In genomic region chr16:67544844-67545664, GRCh38 we compare ENCODE assay signal across 20 cellular contexts. TPM values are rescaled to one million over a fixed set of nuclear protein-coding genes. Genes with fewer than 3 reads are reported as not detected.
DNase-seq lines count a peak whose midpoint lies in the region; ATAC-seq, FAIRE-seq and TF ChIP-seq lines count a peak whose summit lies in the region.
"Had no signal": no experiment of that assay in that cellular context is flagged by ENCODE, and none has a peak within 500 bp of the region (broad histone marks: within the 10 kb centered on the region; RNA-seq: fewer than 3 reads in every experiment).

No MANE protein-coding gene starts in this region.

- no peaks in the 10 kb centered on the region for H3K79me2 ChIP-seq in HepG2 (ENCODE audit: insufficient read depth, low read length)
- H3K79me2 ChIP-seq: hepatocyte had no signal

- no peak for FAIRE-seq in HepG2 (lab: Jason Lieb, UNC)
- FAIRE-seq: D721Med had no signal

- H3K9me3 ChIP-seq in HepG2 (ENCODE audit: low read length), result no peaks in the 10 kb centered on the region
- H3K9me3 ChIP-seq in MG63, result no peaks in the 10 kb centered on the region
- H3K9me3 ChIP-seq: stomach, vagina had no signal

- no peak overlapping the region for H3K4me3 ChIP-seq in HepG2 (replicated peaks in 1 of 3; ENCODE audit: insufficient read depth in 1 of 3, low read depth in 2 of 3, low read length in 3 of 3)
- H3K4me3 ChIP-seq in MG63, result no peak overlapping the region
- H3K4me3 ChIP-seq: hepatocyte, stomach, vagina had no signal

- no peak overlapping the region for H3K4me3 Mint-ChIP-seq in natural killer cell
- no peak overlapping the region for H3K4me3 Mint-ChIP-seq in natural killer cell treated with Interleukin-12 subunit alpha and Interleukin-12 subunit beta and Interleukin-15 and Interleukin-18, amount 100 ng/mL, for 72 hours
- H3K4me3 Mint-ChIP-seq in activated B cell treated with CpG ODN at 0.5 μM for 24 hours, result no peak overlapping the region
- H3K4me3 Mint-ChIP-seq in activated naive CD4-positive, alpha-beta T cell treated with anti-CD3 and anti-CD28 coated beads for 36 hours, result no peak overlapping the region
- H3K4me3 Mint-ChIP-seq: activated T-cell treated with anti-CD3 and anti-CD28 coated beads, Interleukin-2, amount 50 U/mL, for 4 hours; H9 had no signal

- no peak for TF ChIP-seq POLR2A in HepG2 (IDR thresholded peaks at IDR 0.05; ENCODE audit: insufficient read depth in 1 of 2, low read depth in 2 of 2, low read length in 2 of 2)

- in situ Hi-C loops in HepG2 (cut with HindIII; ENCODE audit: extremely low pct_ligation_motif_present, low pct_unique_long_range_greater_than_20kb), result loop anchor here (5.0 kb wide), 1 partner anchor 102 kb away; the partner anchor contains the start of gene CARMIL2

- CTCF ChIA-PET in activated B cell treated with CpG ODN at 0.5 μM for 24 hours (lab: Charles Lee) (interaction anchor here (0.9 to 10.6 kb wide), 10 partner anchors 11 to 124 kb away, joined by 3 to 200 read pairs (median 20); partner anchors contain the start of genes ATP6V0D1, C16orf86, CARMIL2 and CTCF), HepG2 (lab: Yijun Ruan, JAX; ENCODE audit: low intra/inter-chr PET ratio, low total read pairs) (interaction anchor here (0.6 to 3.5 kb wide), 2 partner anchors 24 kb away, joined by 3 to 22 read pairs; no protein-coding TSS in a partner anchor)
- CTCF ChIA-PET in activated naive CD4-positive, alpha-beta T cell treated with anti-CD3 and anti-CD28 coated beads for 36 hours (lab: Charles Lee), result interaction anchor here (0.8 to 6.0 kb wide), 10 partner anchors 8 to 123 kb away, joined by 3 to 168 read pairs (median 8); partner anchors contain the start of genes CARMIL2 and CTCF

- no peak overlapping the region for H3K27ac ChIP-seq in HepG2 (ENCODE audit: extremely low read length, insufficient read depth, low read length)
- H3K27ac ChIP-seq: hepatocyte, vagina had no signal

- H3K9ac ChIP-seq in HepG2 (ENCODE audit: insufficient read depth, low read depth, low read length), result no peak overlapping the region

- POLR2A ChIA-PET in activated B cell treated with CpG ODN at 0.5 μM for 24 hours (lab: Charles Lee) (interaction anchor here (0.6 to 5.9 kb wide), 11 partner anchors 8 to 700 kb away, joined by 3 to 77 read pairs (median 5); partner anchors contain the start of genes ACD, CARMIL2, CTCF and RIPOR1), HepG2 (lab: Yijun Ruan, JAX) (interaction anchor here (0.9 kb wide), 1 partner anchor 9 kb away, joined by 3 read pairs; no protein-coding TSS in a partner anchor)

- intact Hi-C loops in natural killer cell (cut with micrococcal nuclease), result no loop called here
- intact Hi-C loops in activated B cell treated with CpG ODN at 0.5 μM for 24 hours (cut with micrococcal nuclease), result no loop called here
- intact Hi-C loops in HepG2 (cut with micrococcal nuclease; ENCODE audit: unreplicated experiment), result no loop called here
- intact Hi-C loops in activated naive CD4-positive, alpha-beta T cell treated with anti-CD3 and anti-CD28 coated beads for 36 hours (cut with micrococcal nuclease), result no loop called here

- TF ChIP-seq RAD21 in HepG2 (CRISPR knock-in tag; IDR thresholded peaks at IDR 0.05), result no peak

- TF ChIP-seq EP300 in HepG2 (IDR thresholded peaks at IDR 0.05; ENCODE audit: low read depth in 2 of 2, low read length in 2 of 2), result no peak
- no peak for TF ChIP-seq EP300 in HepG2 (CRISPR knock-in tag; IDR thresholded peaks at IDR 0.05; ENCODE audit: borderline replicate concordance)

- ATAC-seq in natural killer cell, result no peak
- no peak for ATAC-seq in natural killer cell treated with Interleukin-12 subunit alpha and Interleukin-12 subunit beta and Interleukin-15 and Interleukin-18, amount 100 ng/mL, for 72 hours
- ATAC-seq in activated B cell treated with CpG ODN at 0.5 μM for 24 hours (ENCODE audit: low read depth), result no peak
- ATAC-seq in HepG2, result no peak
- no peak for ATAC-seq in GM18511 (IDR thresholded peaks at IDR 0.05; ENCODE audit: unreplicated experiment)
- ATAC-seq: activated T-cell treated with anti-CD3 and anti-CD28 coated beads, Interleukin-2, amount 50 U/mL, for 4 hours had no signal

- H3K9me3 Mint-ChIP-seq in natural killer cell (no peaks in the 10 kb centered on the region), activated B cell treated with CpG ODN at 0.5 μM for 24 hours (no peaks in the 10 kb centered on the region)
- no peaks in the 10 kb centered on the region for H3K9me3 Mint-ChIP-seq in natural killer cell treated with Interleukin-12 subunit alpha and Interleukin-12 subunit beta and Interleukin-15 and Interleukin-18, amount 100 ng/mL, for 72 hours
- H3K9me3 Mint-ChIP-seq in activated naive CD4-positive, alpha-beta T cell treated with anti-CD3 and anti-CD28 coated beads for 36 hours, result no peaks in the 10 kb centered on the region
- H3K9me3 Mint-ChIP-seq: activated T-cell treated with anti-CD3 and anti-CD28 coated beads, Interleukin-2, amount 50 U/mL, for 4 hours; H9 had no signal

- H3K27me3 Mint-ChIP-seq in natural killer cell (ENCODE audit: low read depth in 2 of 2) (no peaks in the 10 kb centered on the region), activated B cell treated with CpG ODN at 0.5 μM for 24 hours (no peaks in the 10 kb centered on the region)
- H3K27me3 Mint-ChIP-seq in natural killer cell treated with Interleukin-12 subunit alpha and Interleukin-12 subunit beta and Interleukin-15 and Interleukin-18, amount 100 ng/mL, for 72 hours, result no peaks in the 10 kb centered on the region
- no peaks in the 10 kb centered on the region for H3K27me3 Mint-ChIP-seq in activated naive CD4-positive, alpha-beta T cell treated with anti-CD3 and anti-CD28 coated beads for 36 hours (ENCODE audit: low read depth)

- no peak for TF ChIP-seq CTCF in natural killer cell (IDR thresholded peaks at IDR 0.05)
- TF ChIP-seq CTCF in activated B cell treated with CpG ODN at 0.5 μM for 24 hours (IDR thresholded peaks at IDR 0.05), result no peak
- TF ChIP-seq CTCF in HepG2 (CRISPR knock-in tag; IDR thresholded peaks at IDR 0.05), result no peak

- no peak for DNase-seq in natural killer cell
- DNase-seq in natural killer cell treated with Interleukin-12 subunit alpha and Interleukin-12 subunit beta and Interleukin-15 and Interleukin-18, amount 100 ng/mL, for 72 hours (ENCODE audit: low spot score), result no peak
- DNase-seq in activated B cell treated with CpG ODN at 0.5 μM for 24 hours, result no peak
- no peak for DNase-seq in HepG2 (ENCODE audit: low spot score)
- DNase-seq in activated gamma-delta T cell treated with Interleukin-2 at 50 U/mL for 16 hours, result no peak
- DNase-seq in activated naive CD4-positive, alpha-beta T cell treated with anti-CD3 and anti-CD28 coated beads for 36 hours, result no peak
- DNase-seq in MG63, result no peak
- DNase-seq: activated CD4-positive, alpha-beta T cell treated with anti-CD3 and anti-CD28 coated beads, Interleukin-2, amount 50 U/mL, for 4 hours; activated T-cell treated with anti-CD3 and anti-CD28 coated beads, Interleukin-2, amount 50 U/mL, for 4 hours; effector CD4-positive, alpha-beta T cell; kidney glomerular epithelial cell; midbrain; NCI-H1436; NCI-H2227 treated with DMSO at 0.1 percent for 48 hours; stomach had no signal

- H3K36me3 Mint-ChIP-seq in natural killer cell, result no peaks in the 10 kb centered on the region
- H3K36me3 Mint-ChIP-seq in natural killer cell treated with Interleukin-12 subunit alpha and Interleukin-12 subunit beta and Interleukin-15 and Interleukin-18, amount 100 ng/mL, for 72 hours, result peaks cover 7% of the 10 kb centered on the region
- peaks cover 77% of the 10 kb centered on the region for H3K36me3 Mint-ChIP-seq in activated B cell treated with CpG ODN at 0.5 μM for 24 hours (ENCODE audit: low read depth)
- H3K36me3 Mint-ChIP-seq in activated naive CD4-positive, alpha-beta T cell treated with anti-CD3 and anti-CD28 coated beads for 36 hours (ENCODE audit: low read depth), result peaks cover 4% of the 10 kb centered on the region

- H3K4me1 Mint-ChIP-seq in natural killer cell (peaks cover 8 to 57% of the 10 kb centered on the region in 2 donors), activated B cell treated with CpG ODN at 0.5 μM for 24 hours (peaks cover 87% of the 10 kb centered on the region)
- H3K4me1 Mint-ChIP-seq in natural killer cell treated with Interleukin-12 subunit alpha and Interleukin-12 subunit beta and Interleukin-15 and Interleukin-18, amount 100 ng/mL, for 72 hours (ENCODE audit: low read depth in 2 of 2), result peaks cover 19 to 28% of the 10 kb centered on the region in 2 donors
- peaks cover 36% of the 10 kb centered on the region for H3K4me1 Mint-ChIP-seq in activated naive CD4-positive, alpha-beta T cell treated with anti-CD3 and anti-CD28 coated beads for 36 hours (ENCODE audit: low read depth)

- no peak overlapping the region for H3K4me2 ChIP-seq in HepG2 (ENCODE audit: low read depth, low read length)
- H3K4me2 ChIP-seq: hepatocyte had no signal

- no TSS peak for BruUV-seq in HepG2 (replicated peaks; lab: Mats Ljungman, UMichigan)

- H3K27ac Mint-ChIP-seq in natural killer cell, result peak overlapping the region; percentile 50 to 74
- H3K27ac Mint-ChIP-seq in natural killer cell treated with Interleukin-12 subunit alpha and Interleukin-12 subunit beta and Interleukin-15 and Interleukin-18, amount 100 ng/mL, for 72 hours, result no peak overlapping the region
- peak overlapping the region; percentile 66 for H3K27ac Mint-ChIP-seq in activated B cell treated with CpG ODN at 0.5 μM for 24 hours
- no peak overlapping the region for H3K27ac Mint-ChIP-seq in activated naive CD4-positive, alpha-beta T cell treated with anti-CD3 and anti-CD28 coated beads for 36 hours
- H3K27ac Mint-ChIP-seq: H9 had no signal

- H3K4me1 ChIP-seq in HepG2 (ENCODE audit: insufficient read depth, low read length), result peaks cover 4% of the 10 kb centered on the region; the same call in 1 of the 2 replicates

- 89% methylated on average over 13 of the region's 15 CpGs for WGBS in HepG2 (ENCODE audit: low lambda C conversion rate)

- H3K36me3 ChIP-seq in HepG2 (replicated peaks in 1 of 2; ENCODE audit: control insufficient read depth in 1 of 2, insufficient read depth in 2 of 2, low read length in 2 of 2) (peaks cover 13 to 20% of the 10 kb centered on the region in 2 experiments; a peak in 4 of 5 replicates), MG63 (peaks cover 19% of the 10 kb centered on the region)

- H4K20me1 ChIP-seq in HepG2 (ENCODE audit: insufficient read depth, low read length), result no peaks in the 10 kb centered on the region; the same call in 1 of the 2 replicates

- H2AFZ ChIP-seq in HepG2 (ENCODE audit: low read length), result no peak overlapping the region
- H2AFZ ChIP-seq: hepatocyte had no signal

- no peaks in the 10 kb centered on the region for H3K27me3 ChIP-seq in HepG2 (ENCODE audit: control insufficient read depth in 1 of 2, insufficient read depth in 2 of 2, low read length in 2 of 2)
- no peaks in the 10 kb centered on the region for H3K27me3 ChIP-seq in MG63
- H3K27me3 ChIP-seq: hepatocyte, stomach, vagina had no signal

RNA-seq across cellular contexts. Expression of gene RIPOR1, which starts 16.4 kb away (rescaled TPM):
- total RNA-seq in natural killer cell, result 100 to 1,000 TPM in 1 of 3 donors, 10 to 100 TPM in 2; 68.2 to 118 (median 74.8) TPM
- total RNA-seq in natural killer cell treated with Interleukin-12 subunit alpha and Interleukin-12 subunit beta and Interleukin-15 and Interleukin-18, amount 100 ng/mL, for 72 hours, result 10 to 100 TPM; 47.7 to 48.2 TPM
- 136 and 159 TPM in 2 replicates for total RNA-seq in activated B cell treated with CpG ODN at 0.5 μM for 24 hours
- total RNA-seq in HepG2 (2016; rRNA removed; fragmentation: Illumina TruSeq; extraction: Trizol), result 4.6 and 11.2 TPM in 2 replicates
- total RNA-seq in HepG2 (2016; cell fraction: cytosol; rRNA removed; fragmentation: Illumina TruSeq; extraction: Trizol; ENCODE audit: low read depth), result 3.4 and 4.7 TPM in 2 replicates
- total RNA-seq in HepG2 (2016; cell fraction: insoluble cytoplasmic fraction; rRNA removed; fragmentation: Illumina TruSeq; extraction: Trizol), result 3.9 and 9.6 TPM in 2 replicates
- total RNA-seq in HepG2 (2016; cell fraction: membrane; rRNA removed; fragmentation: Illumina TruSeq; extraction: Trizol), result 8.9 and 11.8 TPM in 2 replicates
- 12.3 and 18.6 TPM in 2 replicates for total RNA-seq in HepG2 (2016; cell fraction: nucleus; rRNA removed; fragmentation: Illumina TruSeq; extraction: Trizol)
- polyA plus RNA-seq in HepG2 (2011; rRNA removed), result 5.7 and 8.1 TPM in 2 replicates
- polyA plus RNA-seq in HepG2 (2011; cell fraction: cytosol; rRNA removed), result 2.4 and 3.4 TPM in 2 replicates
- 40.0 and 43.3 TPM in 2 replicates for polyA plus RNA-seq in HepG2 (2011; cell fraction: nucleus; rRNA removed)
- 16.0 and 16.5 TPM in 2 replicates for polyA plus RNA-seq in HepG2 (2012)
- polyA plus RNA-seq in HepG2 (2016; cell fraction: cytosol; fragmentation: Illumina TruSeq; extraction: Trizol; ENCODE audit: low read depth), result 1.9 and 2.2 TPM in 2 replicates
- polyA plus RNA-seq in HepG2 (2016; cell fraction: insoluble cytoplasmic fraction; fragmentation: Illumina TruSeq; extraction: Trizol; ENCODE audit: low read depth), result 7.7 and 13.5 TPM in 2 replicates
- 5.9 and 6.9 TPM in 2 replicates for polyA plus RNA-seq in HepG2 (2016; cell fraction: membrane; fragmentation: Illumina TruSeq; extraction: Trizol; ENCODE audit: low read depth)
- polyA plus RNA-seq in HepG2 (2016; cell fraction: nucleus; fragmentation: Illumina TruSeq; extraction: Trizol; ENCODE audit: insufficient read depth, low read depth), result 26.9 and 30.6 TPM in 2 replicates
- 7.9 and 21.6 TPM in 2 replicates for polyA minus RNA-seq in HepG2 (2011; rRNA and poly(A)+ RNA removed; ENCODE audit: low replicate concordance)
- polyA minus RNA-seq in HepG2 (2011; cell fraction: cytosol; rRNA and poly(A)+ RNA removed), result 6.8 and 12.0 TPM in 2 replicates
- polyA minus RNA-seq in HepG2 (2011; cell fraction: nucleus; rRNA and poly(A)+ RNA removed), result 11.6 and 18.2 TPM in 2 replicates
- 10 to 100 TPM; 34.2 to 41.9 TPM for total RNA-seq in activated naive CD4-positive, alpha-beta T cell treated with anti-CD3 and anti-CD28 coated beads for 36 hours
- total RNA-seq in MG63 (2014; rRNA removed; shearing (Covaris generic); ENCODE audit: low replicate concordance), result 3.1 and 5.0 TPM in 2 replicates

RNA-seq across cellular contexts. Expression of gene CTCF, which starts 17.3 kb away (rescaled TPM):
- total RNA-seq in natural killer cell, result 10 to 100 TPM; 61.4 to 76.7 (median 63.6) TPM
- total RNA-seq in natural killer cell treated with Interleukin-12 subunit alpha and Interleukin-12 subunit beta and Interleukin-15 and Interleukin-18, amount 100 ng/mL, for 72 hours, result 10 to 100 TPM; 54.3 to 72.4 TPM
- 53.1 and 59.6 TPM in 2 replicates for total RNA-seq in activated B cell treated with CpG ODN at 0.5 μM for 24 hours
- total RNA-seq in HepG2 (2016; rRNA removed; fragmentation: Illumina TruSeq; extraction: Trizol), result 37.5 and 59.3 TPM in 2 replicates
- 34.6 and 44.2 TPM in 2 replicates for total RNA-seq in HepG2 (2016; cell fraction: cytosol; rRNA removed; fragmentation: Illumina TruSeq; extraction: Trizol; ENCODE audit: low read depth)
- 39.6 and 55.1 TPM in 2 replicates for total RNA-seq in HepG2 (2016; cell fraction: insoluble cytoplasmic fraction; rRNA removed; fragmentation: Illumina TruSeq; extraction: Trizol)
- 33.3 and 34.7 TPM in 2 replicates for total RNA-seq in HepG2 (2016; cell fraction: membrane; rRNA removed; fragmentation: Illumina TruSeq; extraction: Trizol)
- total RNA-seq in HepG2 (2016; cell fraction: nucleus; rRNA removed; fragmentation: Illumina TruSeq; extraction: Trizol), result 29.9 and 36.5 TPM in 2 replicates
- 19.5 and 20.8 TPM in 2 replicates for polyA plus RNA-seq in HepG2 (2011; rRNA removed)
- polyA plus RNA-seq in HepG2 (2011; cell fraction: cytosol; rRNA removed), result 13.7 and 18.2 TPM in 2 replicates
- 11.7 and 14.3 TPM in 2 replicates for polyA plus RNA-seq in HepG2 (2011; cell fraction: nucleus; rRNA removed)
- 30.2 and 31.1 TPM in 2 replicates for polyA plus RNA-seq in HepG2 (2012)
- polyA plus RNA-seq in HepG2 (2016; cell fraction: cytosol; fragmentation: Illumina TruSeq; extraction: Trizol; ENCODE audit: low read depth), result 4.1 and 4.9 TPM in 2 replicates
- polyA plus RNA-seq in HepG2 (2016; cell fraction: insoluble cytoplasmic fraction; fragmentation: Illumina TruSeq; extraction: Trizol; ENCODE audit: low read depth), result 70.3 and 81.8 TPM in 2 replicates
- polyA plus RNA-seq in HepG2 (2016; cell fraction: membrane; fragmentation: Illumina TruSeq; extraction: Trizol; ENCODE audit: low read depth), result 17.1 and 17.9 TPM in 2 replicates
- polyA plus RNA-seq in HepG2 (2016; cell fraction: nucleus; fragmentation: Illumina TruSeq; extraction: Trizol; ENCODE audit: insufficient read depth, low read depth), result 63.9 and 64.9 TPM in 2 replicates
- polyA minus RNA-seq in HepG2 (2011; rRNA and poly(A)+ RNA removed; ENCODE audit: low replicate concordance), result 21.8 and 43.8 TPM in 2 replicates
- 20.8 and 21.5 TPM in 2 replicates for polyA minus RNA-seq in HepG2 (2011; cell fraction: cytosol; rRNA and poly(A)+ RNA removed)
- polyA minus RNA-seq in HepG2 (2011; cell fraction: nucleus; rRNA and poly(A)+ RNA removed), result 17.9 and 26.4 TPM in 2 replicates
- total RNA-seq in activated naive CD4-positive, alpha-beta T cell treated with anti-CD3 and anti-CD28 coated beads for 36 hours, result 10 to 100 TPM; 51.2 to 52.3 TPM
- 26.1 and 32.2 TPM in 2 replicates for total RNA-seq in MG63 (2014; rRNA removed; shearing (Covaris generic); ENCODE audit: low replicate concordance)

Comparison
In these comparisons a context has a peak if more than half of its experiments do, and no peak if none do; other contexts are left out.
1. H3K27ac Mint-ChIP-seq: peak in natural killer cell (2 of 2) and activated B cell treated with CpG ODN at 0.5 μM for 24 hours (single experiment); none in natural killer cell treated with Interleukin-12 subunit alpha and Interleukin-12 subunit beta and Interleukin-15 and Interleukin-18, amount 100 ng/mL, for 72 hours (0 of 2) and activated naive CD4-positive, alpha-beta T cell treated with anti-CD3 and anti-CD28 coated beads for 36 hours (single experiment).